Comparison of ENCODE assay signal across 17 cellular contexts in the genomic region with DNA sequence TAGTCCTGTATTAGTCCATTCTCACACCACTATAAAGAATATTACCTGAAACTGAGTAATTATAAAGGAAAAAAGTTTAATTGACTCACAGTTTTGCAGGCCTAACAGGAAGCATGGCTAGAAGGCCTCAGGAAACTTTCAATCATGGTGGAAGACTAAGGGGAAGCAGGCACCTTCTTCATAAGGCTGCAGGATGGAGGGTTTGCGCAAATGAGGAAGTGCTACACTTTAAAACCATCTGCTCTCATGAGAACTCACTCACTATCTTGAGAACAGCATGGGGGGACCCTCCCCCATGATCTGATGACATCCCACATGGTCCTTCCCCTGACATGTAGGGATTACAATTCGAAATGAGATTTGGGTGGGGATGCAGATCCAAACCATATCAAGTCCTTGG. TPM values are rescaled to one million over a fixed set of nuclear protein-coding genes. Genes with fewer than 3 reads are reported as not detected.
"Had no signal": no experiment of that assay in that cellular context is flagged by ENCODE, and none has a peak within 500 bp of the region (broad histone marks: within the 10 kb centered on the region; RNA-seq: fewer than 3 reads in every experiment).

No MANE protein-coding gene starts in this region.

- H3K27me3 ChIP-seq: esophagus squamous epithelium, stomach had no signal

- DNase-seq: activated CD8-positive, alpha-beta memory T cell treated with anti-CD3 and anti-CD28 coated beads, Interleukin-2, amount 50 U/mL, for 4 hours; activated CD8-positive, alpha-beta T cell treated with anti-CD3 and anti-CD28 coated beads for 36 hours; activated gamma-delta T cell treated with Interleukin-2 at 50 U/mL for 16 hours; activated naive CD8-positive, alpha-beta T cell treated with anti-CD3 and anti-CD28 coated beads, Interleukin-2, amount 10 ng/mL, durations not matched to agents 7 days and 5 days; activated T-cell treated with anti-CD3 and anti-CD28 coated beads, Interleukin-2, amount 50 U/mL, for 72 hours; aorta; esophagus squamous epithelium; foreskin fibroblast; glutamatergic neuron; left colon; natural killer cell; posterior cingulate gyrus; stimulated activated CD4-positive, alpha-beta T cell treated with anti-CD3 and anti-CD28 coated beads, Interleukin-15, amount 100 ng/mL, for 24 hours; stimulated activated CD4-positive, alpha-beta T cell treated with anti-CD3 and anti-CD28 coated beads, Interleukin-4, amount 100 ng/mL, for 24 hours; stomach had no signal

- H3K4me1 ChIP-seq: stomach had no signal

- ATAC-seq: activated CD8-positive, alpha-beta T cell treated with anti-CD3 and anti-CD28 coated beads for 36 hours; activated T-cell treated with anti-CD3 and anti-CD28 coated beads, Interleukin-2, amount 50 U/mL, for 72 hours; left colon; natural killer cell had no signal

- H3K27ac ChIP-seq: esophagus squamous epithelium, stomach had no signal

- H3K36me3 ChIP-seq: esophagus squamous epithelium, stomach had no signal

- H3K4me3 ChIP-seq: esophagus squamous epithelium, lung, stomach had no signal

RNA-seq across cellular contexts. Expression of a gene that starts 12.1 kb away (rescaled TPM):
- polyA plus RNA-seq: aorta, lung, stomach, urinary bladder had no signal
